Comparison of ENCODE assay signal across 20 cellular contexts in genomic region chrX:14504960-14505538, GRCh38. TPM values are rescaled to one million over a fixed set of nuclear protein-coding genes. Genes with fewer than 3 reads are reported as not detected.
DNase-seq lines count a peak whose midpoint lies in the region; ATAC-seq and TF ChIP-seq lines count a peak whose summit lies in the region.
"Had no signal": no experiment of that assay in that cellular context is flagged by ENCODE, and none has a peak within 500 bp of the region (broad histone marks: within the 10 kb centered on the region; RNA-seq: fewer than 3 reads in every experiment).

No MANE protein-coding gene starts in this region.

- no peaks in the 10 kb centered on the region for H3K9me3 Mint-ChIP-seq in activated naive CD8-positive, alpha-beta T cell treated with anti-CD3 and anti-CD28 coated beads, Interleukin-2, amount 50 U/mL, for 24 hours
- no peaks in the 10 kb centered on the region for H3K9me3 Mint-ChIP-seq in activated naive CD8-positive, alpha-beta T cell treated with anti-CD3 and anti-CD28 coated beads for 36 hours
- H3K9me3 Mint-ChIP-seq: CD4-positive, alpha-beta T cell; HFFc6 had no signal

- DNase-seq in activated naive CD8-positive, alpha-beta T cell treated with anti-CD3 and anti-CD28 coated beads, Interleukin-2, amount 50 U/mL, for 24 hours = no peak
- no peak for DNase-seq in activated naive CD8-positive, alpha-beta T cell treated with anti-CD3 and anti-CD28 coated beads for 36 hours
- peak; percentile 54 for DNase-seq in epithelial cell of esophagus (ENCODE audit: low read depth)
- DNase-seq in mucosa of descending colon = no peak
- DNase-seq in uterus = no peak
- DNase-seq in stimulated activated naive CD8-positive, alpha-beta T cell treated with anti-CD3 and anti-CD28 coated beads, Interleukin-15, Interleukin-2, amounts not matched to agents 100 U/mL and 50 U/mL, for 24 hours = no peak
- DNase-seq in tibial nerve (ENCODE audit: low spot score in 2 of 2) = no peak
- DNase-seq in germinal center (ENCODE audit: low spot score) = no peak
- DNase-seq: Caco-2; CD4-positive, alpha-beta T cell; DMS153; GDM1; H7; HFFc6; KBM-7; NCI-H187 treated with DMSO at 0.1 percent for 48 hours; NCI-H226; NCI-H524 treated with DMSO at 0.1 percent for 48 hours had no signal

- TF ChIP-seq EP300 in tibial nerve (IDR thresholded peaks at IDR 0.05) = no peak

- H3K36me3 ChIP-seq in mucosa of descending colon (ENCODE audit: low read depth) (no peaks in the 10 kb centered on the region), uterus (no peaks in the 10 kb centered on the region), tibial nerve (no peaks in the 10 kb centered on the region)

- H3K27me3 ChIP-seq in uterus = no peaks in the 10 kb centered on the region
- no peaks in the 10 kb centered on the region for H3K27me3 ChIP-seq in tibial nerve

- H3K27ac ChIP-seq in uterus = peak overlapping the region; percentile 54 to 66
- peak overlapping the region in 2 of 4 donors; percentile 37 to 67 for H3K27ac ChIP-seq in tibial nerve

- no peaks in the 10 kb centered on the region for H3K4me1 Mint-ChIP-seq in activated naive CD8-positive, alpha-beta T cell treated with anti-CD3 and anti-CD28 coated beads, Interleukin-2, amount 50 U/mL, for 24 hours
- H3K4me1 Mint-ChIP-seq in activated naive CD8-positive, alpha-beta T cell treated with anti-CD3 and anti-CD28 coated beads for 36 hours = no peaks in the 10 kb centered on the region

- H3K4me1 ChIP-seq in mucosa of descending colon (ENCODE audit: low read depth) (no peaks in the 10 kb centered on the region), uterus (no peaks in the 10 kb centered on the region), tibial nerve (peaks cover 0 to 14% (median 0%) of the 10 kb centered on the region in 4 donors)
- H3K4me1 ChIP-seq: Caco-2 had no signal

- H3K9me3 ChIP-seq in mucosa of descending colon (no peaks in the 10 kb centered on the region), uterus (no peaks in the 10 kb centered on the region), tibial nerve (no peaks in the 10 kb centered on the region)
- H3K9me3 ChIP-seq: Caco-2 had no signal

- H3K36me3 Mint-ChIP-seq in activated naive CD8-positive, alpha-beta T cell treated with anti-CD3 and anti-CD28 coated beads, Interleukin-2, amount 50 U/mL, for 24 hours (ENCODE audit: low read depth) = no peaks in the 10 kb centered on the region
- H3K36me3 Mint-ChIP-seq in activated naive CD8-positive, alpha-beta T cell treated with anti-CD3 and anti-CD28 coated beads for 36 hours = no peaks in the 10 kb centered on the region

- intact Hi-C loops in mucosa of descending colon (cut with DNase I, micrococcal nuclease) = no loop called here
- intact Hi-C loops in uterus (cut with DNase I; ENCODE audit: low total_unique reads) = no loop called here

- no peak overlapping the region for H3K4me3 Mint-ChIP-seq in activated naive CD8-positive, alpha-beta T cell treated with anti-CD3 and anti-CD28 coated beads, Interleukin-2, amount 50 U/mL, for 24 hours
- no peak overlapping the region for H3K4me3 Mint-ChIP-seq in activated naive CD8-positive, alpha-beta T cell treated with anti-CD3 and anti-CD28 coated beads for 36 hours
- H3K4me3 Mint-ChIP-seq: CD4-positive, alpha-beta T cell; HFFc6 had no signal

- no peak for TF ChIP-seq POLR2A in uterus (IDR thresholded peaks at IDR 0.05)
- TF ChIP-seq POLR2A in tibial nerve (IDR thresholded peaks at IDR 0.05) = no peak

- 68 to 71% methylated on average over 1 of the region's 1 CpG for WGBS in tibial nerve, 2 donors

- ATAC-seq in activated naive CD8-positive, alpha-beta T cell treated with anti-CD3 and anti-CD28 coated beads, Interleukin-2, amount 50 U/mL, for 24 hours = peak; percentile 24
- peak; percentile 43 for ATAC-seq in mucosa of descending colon
- ATAC-seq in stimulated activated naive CD8-positive, alpha-beta T cell treated with anti-CD3 and anti-CD28 coated beads, Interleukin-15, Interleukin-2, amounts not matched to agents 100 U/mL and 50 U/mL, for 24 hours = no peak
- ATAC-seq: HepG2 had no signal

- peaks cover 5% of the 10 kb centered on the region for H3K27me3 Mint-ChIP-seq in activated naive CD8-positive, alpha-beta T cell treated with anti-CD3 and anti-CD28 coated beads, Interleukin-2, amount 50 U/mL, for 24 hours
- H3K27me3 Mint-ChIP-seq in activated naive CD8-positive, alpha-beta T cell treated with anti-CD3 and anti-CD28 coated beads for 36 hours = no peaks in the 10 kb centered on the region

- no peak for TF ChIP-seq CTCF in epithelial cell of esophagus (IDR thresholded peaks at IDR 0.05; ENCODE audit: insufficient read depth, low read depth, low read length, missing control alignments)
- no peak for TF ChIP-seq CTCF in mucosa of descending colon (IDR thresholded peaks at IDR 0.05)
- TF ChIP-seq CTCF in uterus (IDR thresholded peaks at IDR 0.05) = no peak
- TF ChIP-seq CTCF in tibial nerve (IDR thresholded peaks at IDR 0.05) = no peak

- no peak overlapping the region for H3K27ac Mint-ChIP-seq in activated naive CD8-positive, alpha-beta T cell treated with anti-CD3 and anti-CD28 coated beads, Interleukin-2, amount 50 U/mL, for 24 hours
- no peak overlapping the region for H3K27ac Mint-ChIP-seq in activated naive CD8-positive, alpha-beta T cell treated with anti-CD3 and anti-CD28 coated beads for 36 hours
- H3K27ac Mint-ChIP-seq: CD4-positive, alpha-beta T cell; HFFc6 had no signal

- H3K4me3 ChIP-seq in epithelial cell of esophagus (ENCODE audit: low read length) (no peak overlapping the region), mucosa of descending colon (no peak overlapping the region), uterus (no peak overlapping the region), tibial nerve (no peak overlapping the region)

RNA-seq across cellular contexts. Expression of gene GLRA2, which starts 24.3 kb away (rescaled TPM):
- total RNA-seq in activated naive CD8-positive, alpha-beta T cell treated with anti-CD3 and anti-CD28 coated beads for 36 hours = not detected
- total RNA-seq in mucosa of descending colon (1 to 10 TPM in 2 of 3 donors, under 1 TPM in 1; 0.57 to 3.2 (median 1.5) TPM), uterus (under 1 TPM in 1 of 4 donors, not detected in 3; 0.48 TPM), tibial nerve (not detected)
- total RNA-seq: Caco-2; CD4-positive, alpha-beta T cell; Daoy; H7; HepG2; HFFc6 had no signal
